8 cellular contexts compared by ENCODE assay signal in genomic region chr3:5140230-5140621, GRCh38. TPM values are rescaled to one million over a fixed set of nuclear protein-coding genes. Genes with fewer than 3 reads are reported as not detected.
DNase-seq lines count a peak whose midpoint lies in the region; ATAC-seq and TF ChIP-seq lines count a peak whose summit lies in the region.
"Had no signal": no experiment of that assay in that cellular context is flagged by ENCODE, and none has a peak within 500 bp of the region (broad histone marks: within the 10 kb centered on the region; RNA-seq: fewer than 3 reads in every experiment).

No MANE protein-coding gene starts in this region.

- H3K36me3 ChIP-seq in SU-DHL-6 (ENCODE audit: low read length) (no peaks in the 10 kb centered on the region), adrenal gland (replicated peaks in 1 of 2) (no peaks in the 10 kb centered on the region)

- peak; percentile 35 for ATAC-seq in GM19043 (IDR thresholded peaks at IDR 0.05; ENCODE audit: low read depth, unreplicated experiment)
- ATAC-seq in HG02759 (IDR thresholded peaks at IDR 0.05; ENCODE audit: unreplicated experiment), result peak; percentile 55
- ATAC-seq in stimulated activated memory B cell treated with anti-CD40 and anti-IgM and Interleukin-4, amounts not matched to agents 10 μg/mL and 1 μg/mL and 100 μg/mL, for 72 hours, result peak; percentile 85
- ATAC-seq: K562 had no signal

- H2AFZ ChIP-seq in SU-DHL-6 (ENCODE audit: low read depth, low read length, severe bottlenecking), result no peak overlapping the region

- no peaks in the 10 kb centered on the region for H3F3A ChIP-seq in SU-DHL-6 (ENCODE audit: insufficient read depth)

- no peak for TF ChIP-seq POLR2A in adrenal gland (IDR thresholded peaks at IDR 0.05)

- DNase-seq in adrenal gland, result no peak
- no peak for DNase-seq in activated naive CD4-positive, alpha-beta T cell treated with anti-CD3 and anti-CD28 coated beads for 36 hours
- DNase-seq in type B pancreatic cell (ENCODE audit: extremely low spot score, unreplicated experiment), result no peak

- H4K20me1 ChIP-seq in SU-DHL-6 (ENCODE audit: low read depth, low read length), result no peaks in the 10 kb centered on the region

- CTCF ChIA-PET in activated naive CD4-positive, alpha-beta T cell treated with anti-CD3 and anti-CD28 coated beads for 36 hours (lab: Charles Lee), result interaction anchor here (0.6 kb wide), 1 partner anchor 11 kb away, joined by 4 read pairs; no protein-coding TSS in a partner anchor

- no peaks in the 10 kb centered on the region for H3K9me3 ChIP-seq in SU-DHL-6 (ENCODE audit: insufficient read depth, low read length)
- no peaks in the 10 kb centered on the region for H3K9me3 ChIP-seq in adrenal gland (replicated peaks in 1 of 3)

- peaks cover 75% of the 10 kb centered on the region for H3K4me1 Mint-ChIP-seq in stimulated activated memory B cell treated with anti-CD40 and anti-IgM and Interleukin-4, amounts not matched to agents 10 μg/mL and 1 μg/mL and 100 μg/mL, for 72 hours
- peaks cover 66% of the 10 kb centered on the region for H3K4me1 Mint-ChIP-seq in activated naive CD4-positive, alpha-beta T cell treated with anti-CD3 and anti-CD28 coated beads for 36 hours (ENCODE audit: low read depth)
- H3K4me1 Mint-ChIP-seq in type B pancreatic cell (ENCODE audit: unreplicated experiment), result peaks cover 36% of the 10 kb centered on the region

- H3K9ac ChIP-seq in SU-DHL-6 (ENCODE audit: low read length), result no peak overlapping the region

- H3K27ac Mint-ChIP-seq in stimulated activated memory B cell treated with anti-CD40 and anti-IgM and Interleukin-4, amounts not matched to agents 10 μg/mL and 1 μg/mL and 100 μg/mL, for 72 hours, result peak overlapping the region; percentile 94
- H3K27ac Mint-ChIP-seq in activated naive CD4-positive, alpha-beta T cell treated with anti-CD3 and anti-CD28 coated beads for 36 hours, result no peak overlapping the region
- no peak overlapping the region for H3K27ac Mint-ChIP-seq in type B pancreatic cell

- H3K36me3 Mint-ChIP-seq in stimulated activated memory B cell treated with anti-CD40 and anti-IgM and Interleukin-4, amounts not matched to agents 10 μg/mL and 1 μg/mL and 100 μg/mL, for 72 hours, result peaks cover 54% of the 10 kb centered on the region
- peaks cover 6% of the 10 kb centered on the region for H3K36me3 Mint-ChIP-seq in activated naive CD4-positive, alpha-beta T cell treated with anti-CD3 and anti-CD28 coated beads for 36 hours (ENCODE audit: low read depth)
- H3K36me3 Mint-ChIP-seq in type B pancreatic cell, result peaks cover 25% of the 10 kb centered on the region

- H3K27ac ChIP-seq in SU-DHL-6 (ENCODE audit: low read depth, low read length) (peak overlapping the region; percentile 53), adrenal gland (peak overlapping the region in 2 of 5 donors; percentile 30 to 37)

- H3K79me2 ChIP-seq in SU-DHL-6 (ENCODE audit: insufficient read depth, low read length), result peaks cover 96% of the 10 kb centered on the region

- no peak overlapping the region for H3K4me3 ChIP-seq in SU-DHL-6 (ENCODE audit: insufficient read depth, low read length, poor library complexity, severe bottlenecking)
- no peak overlapping the region for H3K4me3 ChIP-seq in adrenal gland
- H3K4me3 ChIP-seq: K562 had no signal

- H3K27me3 ChIP-seq in SU-DHL-6 (ENCODE audit: low read length) (no peaks in the 10 kb centered on the region), adrenal gland (no peaks in the 10 kb centered on the region)

- intact Hi-C loops in adrenal gland (cut with DNase I), result no loop called here
- intact Hi-C loops in activated naive CD4-positive, alpha-beta T cell treated with anti-CD3 and anti-CD28 coated beads for 36 hours (cut with micrococcal nuclease), result no loop called here

- peaks cover 14% of the 10 kb centered on the region for H3K9me3 Mint-ChIP-seq in stimulated activated memory B cell treated with anti-CD40 and anti-IgM and Interleukin-4, amounts not matched to agents 10 μg/mL and 1 μg/mL and 100 μg/mL, for 72 hours
- H3K9me3 Mint-ChIP-seq in activated naive CD4-positive, alpha-beta T cell treated with anti-CD3 and anti-CD28 coated beads for 36 hours, result no peaks in the 10 kb centered on the region
- peaks cover 8% of the 10 kb centered on the region for H3K9me3 Mint-ChIP-seq in type B pancreatic cell

- no peaks in the 10 kb centered on the region for H3K27me3 Mint-ChIP-seq in stimulated activated memory B cell treated with anti-CD40 and anti-IgM and Interleukin-4, amounts not matched to agents 10 μg/mL and 1 μg/mL and 100 μg/mL, for 72 hours
- H3K27me3 Mint-ChIP-seq in activated naive CD4-positive, alpha-beta T cell treated with anti-CD3 and anti-CD28 coated beads for 36 hours (ENCODE audit: low read depth), result no peaks in the 10 kb centered on the region
- H3K27me3 Mint-ChIP-seq in type B pancreatic cell, result no peaks in the 10 kb centered on the region

- H3K4me1 ChIP-seq in adrenal gland (replicated peaks in 1 of 2), result peaks cover 21 to 56% of the 10 kb centered on the region in 2 donors

- 65 to 78% (median 73%) methylated on average over 4 of the region's 4 CpGs for WGBS in adrenal gland, 4 donors

- peak overlapping the region; percentile 44 for H3K4me2 ChIP-seq in SU-DHL-6 (ENCODE audit: low read depth, low read length, poor library complexity, severe bottlenecking)

- H3K9me2 ChIP-seq in SU-DHL-6 (replicated peaks; ENCODE audit: insufficient read depth, low read length), result no peaks in the 10 kb centered on the region

- no peak for TF ChIP-seq CTCF in SU-DHL-6 (IDR thresholded peaks at IDR 0.05; ENCODE audit: insufficient read depth, low read length, poor library complexity, severe bottlenecking)
- no peak for TF ChIP-seq CTCF in adrenal gland (IDR thresholded peaks at IDR 0.05)
- TF ChIP-seq CTCF in type B pancreatic cell (conservative IDR thresholded peaks at IDR 0.05), result no peak

- peak overlapping the region; percentile 67 for H3K4me3 Mint-ChIP-seq in stimulated activated memory B cell treated with anti-CD40 and anti-IgM and Interleukin-4, amounts not matched to agents 10 μg/mL and 1 μg/mL and 100 μg/mL, for 72 hours
- H3K4me3 Mint-ChIP-seq in activated naive CD4-positive, alpha-beta T cell treated with anti-CD3 and anti-CD28 coated beads for 36 hours, result no peak overlapping the region
- no peak overlapping the region for H3K4me3 Mint-ChIP-seq in type B pancreatic cell

RNA-seq across cellular contexts. Expression of gene ARL8B, which starts 18.1 kb away (rescaled TPM):
- 10 to 100 TPM; 30.4 to 78.0 (median 55.9) TPM for total RNA-seq in adrenal gland
- polyA plus RNA-seq in adrenal gland, result 100 to 1,000 TPM in 1 of 3 donors, 10 to 100 TPM in 2; 27.8 to 131 (median 36.5) TPM
- 10 to 100 TPM; 38.4 to 39.3 TPM for total RNA-seq in activated naive CD4-positive, alpha-beta T cell treated with anti-CD3 and anti-CD28 coated beads for 36 hours
- total RNA-seq in type B pancreatic cell (ENCODE audit: low replicate concordance), result 43.5 and 63.0 TPM in 2 replicates

RNA-seq across cellular contexts. Expression of gene EDEM1, which starts 47.3 kb away (rescaled TPM):
- total RNA-seq in adrenal gland (10 to 100 TPM; 23.0 to 63.6 (median 37.4) TPM), type B pancreatic cell (ENCODE audit: low replicate concordance) (20.2 and 35.1 TPM in 2 replicates)
- 10 to 100 TPM in 1 of 3 donors, 1 to 10 TPM in 2; 3.1 to 24.9 (median 3.6) TPM for polyA plus RNA-seq in adrenal gland
- total RNA-seq in activated naive CD4-positive, alpha-beta T cell treated with anti-CD3 and anti-CD28 coated beads for 36 hours, result 100 to 1,000 TPM; 137 to 138 TPM

Comparison
In these comparisons a context has a peak if more than half of its experiments do, and no peak if none do; other contexts are left out.
1. ATAC-seq: peak in every context shown above with its lines; median percentile 85 in stimulated activated memory B cell treated with anti-CD40 and anti-IgM and Interleukin-4, amounts not matched to agents 10 μg/mL and 1 μg/mL and 100 μg/mL, for 72 hours; 55 in HG02759; 35 in GM19043.